Comparison of ENCODE assay signal across 18 cellular contexts in genomic region chr6:11179978-11180303, GRCh38.
"Had no signal": no experiment of that assay in that cellular context is flagged by ENCODE, and none has a peak within 500 bp of the region (broad histone marks: within the 10 kb centered on the region; RNA-seq: fewer than 3 reads in every experiment).

No MANE protein-coding gene starts in this region.

- DNase-seq: activated CD4-positive, alpha-beta T cell treated with anti-CD3 and anti-CD28 coated beads, Interleukin-2, amount 50 U/mL, for 4 hours; activated CD4-positive, CD25-positive, alpha-beta regulatory T cell treated with anti-CD3 and anti-CD28 coated beads, Interleukin-2, amount 50 U/mL, for 72 hours; activated gamma-delta T cell; activated T-cell treated with anti-CD3 and anti-CD28 coated beads, Interleukin-2, amount 50 U/mL, for 4 hours; erythroblast; hypothalamus; mucosa of descending colon; natural killer cell; stimulated activated CD4-positive, alpha-beta T cell treated with anti-CD3 and anti-CD28 coated beads, Interleukin-12 subunit alpha, Interleukin-12 subunit beta, amount 100 ng/mL, for 4 hours; stimulated activated naive CD4-positive, alpha-beta T cell; upper lobe of left lung had no signal

- FAIRE-seq: bronchial epithelial cell had no signal

- H3K27me3 Mint-ChIP-seq: activated naive CD8-positive, alpha-beta T cell had no signal

- ATAC-seq: activated T-cell treated with anti-CD3 and anti-CD28 coated beads, Interleukin-2, amount 50 U/mL, for 4 hours; mucosa of descending colon; natural killer cell; sciatic nerve had no signal

- H3K4me3 Mint-ChIP-seq: activated naive CD8-positive, alpha-beta T cell; activated T-cell treated with anti-CD3 and anti-CD28 coated beads, Interleukin-2, amount 50 U/mL, for 4 hours; endodermal cell; natural killer cell; T-helper 2 cell treated with Interferon-gamma antibody and Interleukin-4, amounts not matched to agents 5 μg/mL and 100 μg/mL, for 36 hours had no signal

- H3K9me3 ChIP-seq: mucosa of descending colon, prostate gland, upper lobe of left lung had no signal

- H3K36me3 ChIP-seq: prostate gland had no signal

- H3K4me1 ChIP-seq: prostate gland, upper lobe of left lung had no signal

- H3K27me3 ChIP-seq: upper lobe of left lung had no signal

- H3K27ac ChIP-seq: prostate gland had no signal

- H3K27ac Mint-ChIP-seq: activated naive CD8-positive, alpha-beta T cell; endodermal cell; T-helper 2 cell treated with Interferon-gamma antibody and Interleukin-4, amounts not matched to agents 5 μg/mL and 100 μg/mL, for 36 hours had no signal

- H3K9me3 Mint-ChIP-seq: natural killer cell had no signal

- H3K4me3 ChIP-seq: lung, mucosa of descending colon, prostate gland, upper lobe of left lung had no signal
